ENCODE assay signal across 12 cellular contexts in the genomic region with DNA sequence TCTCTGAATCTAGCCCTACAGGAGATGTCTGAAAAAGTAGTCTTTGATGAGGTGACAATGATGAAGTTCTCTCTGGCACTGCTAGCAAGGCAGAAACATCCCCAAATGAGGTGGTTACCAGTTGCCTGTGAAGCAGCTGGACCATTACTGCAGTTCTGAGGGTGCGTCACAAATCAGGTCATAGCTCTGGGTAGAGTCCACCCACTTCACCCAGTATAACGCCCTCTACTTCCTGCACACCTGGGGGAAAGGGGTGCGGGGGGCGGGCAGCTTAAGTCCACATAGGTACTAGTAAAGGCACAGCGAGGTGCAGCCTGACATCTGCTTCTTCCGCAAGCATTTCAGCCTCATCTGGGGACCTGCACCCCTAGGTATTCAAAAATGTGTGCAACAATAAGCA. TPM values are rescaled to one million over a fixed set of nuclear protein-coding genes. Genes with fewer than 3 reads are reported as not detected.
A peak's percentile ranks its signal among the peaks of the same experiment; 100 is the strongest.
DNase-seq lines count a peak whose midpoint lies in the region; ATAC-seq, FAIRE-seq and TF ChIP-seq lines count a peak whose summit lies in the region.
"Had no signal": no experiment of that assay in that cellular context is flagged by ENCODE, and none has a peak within 500 bp of the region (broad histone marks: within the 10 kb centered on the region; RNA-seq: fewer than 3 reads in every experiment).

No MANE protein-coding gene starts in this region.

- H3K4me3 ChIP-seq in CD4-positive, CD25-positive, alpha-beta regulatory T cell (ENCODE audit: low read depth, low read length): peak overlapping the region; percentile 66
- H3K4me3 ChIP-seq: neural progenitor cell had no signal

- no peaks in the 10 kb centered on the region for H3K9me3 ChIP-seq in CD4-positive, CD25-positive, alpha-beta regulatory T cell (ENCODE audit: control insufficient read depth in 2 of 2, low read length in 2 of 2)

- H3K27me3 Mint-ChIP-seq in CD4-positive, CD25-positive, alpha-beta regulatory T cell: peaks cover 21% of the 10 kb centered on the region
- no peaks in the 10 kb centered on the region for H3K27me3 Mint-ChIP-seq in activated T-helper 2 cell treated with anti-CD3 and anti-CD28 coated beads, Interferon-gamma antibody, Interleukin-2, Interleukin-4, amounts not matched to agents 10 μg/mL and 5 μg/mL and 100 μg/mL, durations not matched to agents 14 hours and 24 hours and 36 hours (ENCODE audit: low read depth)
- no peaks in the 10 kb centered on the region for H3K27me3 Mint-ChIP-seq in natural killer cell (ENCODE audit: low read depth in 2 of 2)

- peak overlapping the region; percentile 77 to 88 (median 84) for H3K4me3 Mint-ChIP-seq in CD4-positive, CD25-positive, alpha-beta regulatory T cell
- H3K4me3 Mint-ChIP-seq in activated T-helper 2 cell treated with anti-CD3 and anti-CD28 coated beads, Interferon-gamma antibody, Interleukin-2, Interleukin-4, amounts not matched to agents 10 μg/mL and 5 μg/mL and 100 μg/mL, durations not matched to agents 14 hours and 24 hours and 36 hours (ENCODE audit: low read depth): peak overlapping the region; percentile 87
- H3K4me3 Mint-ChIP-seq in natural killer cell: peak overlapping the region; percentile 82
- H3K4me3 Mint-ChIP-seq: neural progenitor cell had no signal

- H3K27me3 ChIP-seq in CD4-positive, CD25-positive, alpha-beta regulatory T cell (ENCODE audit: control insufficient read depth, insufficient read depth, low read length): peaks cover 8% of the 10 kb centered on the region

- peak; percentile 57 to 89 (median 73) for DNase-seq in CD4-positive, CD25-positive, alpha-beta regulatory T cell
- DNase-seq in T-helper 22 cell (ENCODE audit: low read depth): peak; percentile 24
- peak; percentile 58 for DNase-seq in activated T-helper 2 cell treated with anti-CD3 and anti-CD28 coated beads, Interferon-gamma antibody, Interleukin-2, Interleukin-4, amounts not matched to agents 10 μg/mL and 5 μg/mL and 100 μg/mL, durations not matched to agents 14 hours and 24 hours and 36 hours (ENCODE audit: low spot score)
- DNase-seq in natural killer cell: peak; percentile 20
- DNase-seq in D721Med (ENCODE audit: insufficient read length, low spot score): no peak
- DNase-seq in amniotic stem cell (lab: John Stamatoyannopoulos, UW): no peak
- DNase-seq in H4 (ENCODE audit: low spot score): no peak
- no peak for DNase-seq in pons (ENCODE audit: low spot score)
- DNase-seq: amygdala, NCI-H2171 treated with DMSO at 0.1 percent for 48 hours had no signal

- no peaks in the 10 kb centered on the region for H3K9me3 Mint-ChIP-seq in CD4-positive, CD25-positive, alpha-beta regulatory T cell
- no peaks in the 10 kb centered on the region for H3K9me3 Mint-ChIP-seq in activated T-helper 2 cell treated with anti-CD3 and anti-CD28 coated beads, Interferon-gamma antibody, Interleukin-2, Interleukin-4, amounts not matched to agents 10 μg/mL and 5 μg/mL and 100 μg/mL, durations not matched to agents 14 hours and 24 hours and 36 hours
- H3K9me3 Mint-ChIP-seq in natural killer cell: no peaks in the 10 kb centered on the region
- H3K9me3 Mint-ChIP-seq: neural progenitor cell had no signal

- ATAC-seq in CD4-positive, CD25-positive, alpha-beta regulatory T cell (ENCODE audit: low read depth in 2 of 2): peak; percentile 88 to 91
- ATAC-seq in natural killer cell: peak; percentile 62 to 81 (median 78)

- H3K36me3 ChIP-seq in CD4-positive, CD25-positive, alpha-beta regulatory T cell (ENCODE audit: control insufficient read depth, insufficient read depth, low read length): no peaks in the 10 kb centered on the region
- H3K36me3 ChIP-seq: neural progenitor cell had no signal

- H3K4me1 ChIP-seq in CD4-positive, CD25-positive, alpha-beta regulatory T cell (ENCODE audit: control insufficient read depth, insufficient read depth, low read length, poor library complexity, severe bottlenecking): peaks cover 25% of the 10 kb centered on the region
- H3K4me1 ChIP-seq: neural progenitor cell had no signal

- peak overlapping the region; percentile 79 for H3K27ac ChIP-seq in CD4-positive, CD25-positive, alpha-beta regulatory T cell (ENCODE audit: insufficient read depth, low read length, poor library complexity, severe bottlenecking)
- H3K27ac ChIP-seq: epithelial cell of prostate, neural progenitor cell had no signal

- peak overlapping the region; percentile 87 to 95 (median 92) for H3K27ac Mint-ChIP-seq in CD4-positive, CD25-positive, alpha-beta regulatory T cell
- peak overlapping the region; percentile 88 for H3K27ac Mint-ChIP-seq in activated T-helper 2 cell treated with anti-CD3 and anti-CD28 coated beads, Interferon-gamma antibody, Interleukin-2, Interleukin-4, amounts not matched to agents 10 μg/mL and 5 μg/mL and 100 μg/mL, durations not matched to agents 14 hours and 24 hours and 36 hours
- H3K27ac Mint-ChIP-seq in natural killer cell: peak overlapping the region; percentile 85 to 87
- H3K27ac Mint-ChIP-seq: neural progenitor cell had no signal

- peaks cover 10 to 64% (median 36%) of the 10 kb centered on the region in 4 donors for H3K4me1 Mint-ChIP-seq in CD4-positive, CD25-positive, alpha-beta regulatory T cell
- peaks cover 22% of the 10 kb centered on the region for H3K4me1 Mint-ChIP-seq in activated T-helper 2 cell treated with anti-CD3 and anti-CD28 coated beads, Interferon-gamma antibody, Interleukin-2, Interleukin-4, amounts not matched to agents 10 μg/mL and 5 μg/mL and 100 μg/mL, durations not matched to agents 14 hours and 24 hours and 36 hours (ENCODE audit: low read depth)
- H3K4me1 Mint-ChIP-seq in natural killer cell: peaks cover 70 to 71% of the 10 kb centered on the region in 2 donors
- H3K4me1 Mint-ChIP-seq: neural progenitor cell had no signal

- no peak for FAIRE-seq in D721Med (lab: Jason Lieb, UNC)

- intact Hi-C loops in activated T-helper 2 cell treated with anti-CD3 and anti-CD28 coated beads, Interferon-gamma antibody, Interleukin-2, Interleukin-4, amounts not matched to agents 10 μg/mL and 5 μg/mL and 100 μg/mL, durations not matched to agents 14 hours and 24 hours and 36 hours (cut with micrococcal nuclease): no loop called here
- intact Hi-C loops in natural killer cell (cut with micrococcal nuclease): no loop called here

- TF ChIP-seq CTCF in natural killer cell (IDR thresholded peaks at IDR 0.05) (no peak), D721Med (IDR thresholded peaks at IDR 0.05; ENCODE audit: insufficient read depth, missing control alignments) (no peak)

- no peaks in the 10 kb centered on the region for H3K36me3 Mint-ChIP-seq in CD4-positive, CD25-positive, alpha-beta regulatory T cell
- H3K36me3 Mint-ChIP-seq in activated T-helper 2 cell treated with anti-CD3 and anti-CD28 coated beads, Interferon-gamma antibody, Interleukin-2, Interleukin-4, amounts not matched to agents 10 μg/mL and 5 μg/mL and 100 μg/mL, durations not matched to agents 14 hours and 24 hours and 36 hours (ENCODE audit: low read depth): peaks cover 95% of the 10 kb centered on the region
- no peaks in the 10 kb centered on the region for H3K36me3 Mint-ChIP-seq in natural killer cell
- H3K36me3 Mint-ChIP-seq: neural progenitor cell had no signal

RNA-seq across cellular contexts. Expression of a gene that starts 13.4 kb away (rescaled TPM):
- 121 TPM for total RNA-seq in CD4-positive, CD25-positive, alpha-beta regulatory T cell
- polyA plus RNA-seq in CD4-positive, CD25-positive, alpha-beta regulatory T cell: 10 to 100 TPM; 31.8 to 75.9 (median 52.8) TPM
- 831 and 866 TPM in 2 replicates for total RNA-seq in activated T-helper 2 cell treated with anti-CD3 and anti-CD28 coated beads, Interferon-gamma antibody, Interleukin-2, Interleukin-4, amounts not matched to agents 10 μg/mL and 5 μg/mL and 100 μg/mL, durations not matched to agents 14 hours and 24 hours and 36 hours
- 100 to 1,000 TPM; 137 to 162 (median 151) TPM for total RNA-seq in natural killer cell
- 4.8 and 5.8 TPM in 2 replicates for total RNA-seq in H4 (2014; rRNA removed; shearing (Covaris generic))

Comparison
In these comparisons a context has a peak if more than half of its experiments do, and no peak if none do; other contexts are left out.
1. DNase-seq: peak in CD4-positive, CD25-positive, alpha-beta regulatory T cell (3 of 3), T-helper 22 cell (single experiment), activated T-helper 2 cell treated with anti-CD3 and anti-CD28 coated beads, Interferon-gamma antibody, Interleukin-2, Interleukin-4, amounts not matched to agents 10 μg/mL and 5 μg/mL and 100 μg/mL, durations not matched to agents 14 hours and 24 hours and 36 hours (single experiment) and natural killer cell (single experiment); none in D721Med (single experiment), amniotic stem cell (single experiment), H4 (single experiment) and pons (single experiment).
2. RNA of a gene that starts 13.4 kb away (total RNA-seq): 831 to 866 TPM in activated T-helper 2 cell treated with anti-CD3 and anti-CD28 coated beads, Interferon-gamma antibody, Interleukin-2, Interleukin-4, amounts not matched to agents 10 μg/mL and 5 μg/mL and 100 μg/mL, durations not matched to agents 14 hours and 24 hours and 36 hours, 137 to 162 TPM in natural killer cell and 121 TPM in CD4-positive, CD25-positive, alpha-beta regulatory T cell (single experiment); 4.8 to 5.8 TPM in H4; every median in the first group is over 10 times any median in the second.
3. Peak in every context shown above with its lines, with median percentiles within 50 percentile points of each other: H3K27ac Mint-ChIP-seq and H3K4me3 Mint-ChIP-seq.